26 cellular contexts compared by ENCODE assay signal in the genomic region with DNA sequence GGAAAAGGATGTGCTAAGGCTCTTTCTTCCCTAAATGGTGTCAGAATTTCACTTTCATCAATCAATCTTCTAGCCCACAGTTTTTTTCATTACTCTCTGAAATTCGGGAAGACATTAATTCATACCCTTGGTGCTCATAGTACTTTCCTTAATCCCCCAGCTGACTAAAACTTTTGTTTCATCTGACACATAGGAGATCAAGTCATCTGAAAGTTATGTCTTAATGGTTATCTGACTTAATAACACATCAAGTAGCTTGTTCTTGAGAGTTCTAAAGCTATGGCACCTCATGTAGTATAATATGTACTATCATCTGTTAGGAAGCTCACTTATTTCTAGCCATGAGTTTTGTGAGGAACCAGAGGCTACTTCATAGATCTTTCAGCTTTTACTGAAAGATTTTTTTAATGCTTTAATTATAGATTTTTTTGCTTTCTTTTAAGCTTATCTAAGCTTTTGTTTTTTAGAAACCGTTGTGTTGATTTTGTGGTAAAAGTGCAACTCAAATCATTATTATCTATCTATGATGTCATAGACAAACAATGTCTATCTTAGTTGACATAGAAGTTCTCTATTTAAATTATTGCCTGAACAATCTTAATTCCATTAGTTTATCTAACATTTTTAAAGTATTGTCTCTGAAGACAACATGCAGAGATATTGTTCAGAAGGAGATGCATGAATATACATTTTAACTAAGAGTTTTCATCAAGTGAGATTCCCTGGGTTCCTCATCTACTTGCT.
DNase-seq lines count a peak whose midpoint lies in the region; ATAC-seq, FAIRE-seq and TF ChIP-seq lines count a peak whose summit lies in the region.
"Had no signal": no experiment of that assay in that cellular context is flagged by ENCODE, and none has a peak within 500 bp of the region (broad histone marks: within the 10 kb centered on the region; RNA-seq: fewer than 3 reads in every experiment).

No MANE protein-coding gene starts in this region.

- intact Hi-C loops in HepG2 (cut with micrococcal nuclease; ENCODE audit: unreplicated experiment), result no loop called here
- intact Hi-C loops in right lobe of liver (cut with DNase I), result no loop called here
- intact Hi-C loops in lower leg skin (cut with DNase I; ENCODE audit: low total_unique reads), result no loop called here

- no peak overlapping the region for H3K27ac ChIP-seq in HepG2 (ENCODE audit: extremely low read length, insufficient read depth, low read length)
- H3K27ac ChIP-seq in right lobe of liver, result no peak overlapping the region
- no peak overlapping the region for H3K27ac ChIP-seq in foreskin keratinocyte
- H3K27ac ChIP-seq: BLaER1, GM23248, PC-9, SJCRH30 had no signal

- BruUV-seq in HepG2 (replicated peaks; lab: Mats Ljungman, UMichigan), result no TSS peak

- H2AFZ ChIP-seq in HepG2 (ENCODE audit: low read length), result no peak overlapping the region
- H2AFZ ChIP-seq: GM23248, PC-9 had no signal

- ATAC-seq in HepG2 (no peak), right lobe of liver (no peak), foreskin keratinocyte (peak; percentile 24), HG03460 (IDR thresholded peaks at IDR 0.05; ENCODE audit: unreplicated experiment) (no peak)
- ATAC-seq: Right ventricle myocardium inferior had no signal

- POLR2A ChIA-PET in HepG2 (lab: Yijun Ruan, JAX), result no interaction called here

- no peak overlapping the region for H3K4me2 ChIP-seq in HepG2 (ENCODE audit: low read depth, low read length)
- H3K4me2 ChIP-seq: BLaER1, PC-9 had no signal

- H3K4me3 ChIP-seq in HepG2 (replicated peaks in 1 of 3; ENCODE audit: insufficient read depth in 1 of 3, low read depth in 2 of 3, low read length in 3 of 3) (no peak overlapping the region), right lobe of liver (no peak overlapping the region), lower leg skin (ENCODE audit: low read depth, poor library complexity, severe bottlenecking) (no peak overlapping the region)
- H3K4me3 ChIP-seq: BLaER1, GM23248, PC-9, SJCRH30 had no signal

- TF ChIP-seq CTCF in HepG2 (CRISPR knock-in tag; IDR thresholded peaks at IDR 0.05) (no peak), right lobe of liver (IDR thresholded peaks at IDR 0.05) (no peak), foreskin keratinocyte (conservative IDR thresholded peaks at IDR 0.05) (no peak), lower leg skin (IDR thresholded peaks at IDR 0.05) (no peak)

- TF ChIP-seq RAD21 in HepG2 (CRISPR knock-in tag; IDR thresholded peaks at IDR 0.05), result no peak

- in situ Hi-C loops in HepG2 (cut with HindIII; ENCODE audit: extremely low pct_ligation_motif_present, low pct_unique_long_range_greater_than_20kb), result no loop called here

- no peaks in the 10 kb centered on the region for H3K79me2 ChIP-seq in HepG2 (ENCODE audit: insufficient read depth, low read length)

- TF ChIP-seq EP300 in HepG2 (IDR thresholded peaks at IDR 0.05; ENCODE audit: low read depth in 2 of 2, low read length in 2 of 2) (no peak), HepG2 (CRISPR knock-in tag; IDR thresholded peaks at IDR 0.05; ENCODE audit: borderline replicate concordance) (no peak)

- CTCF ChIA-PET in HepG2 (lab: Yijun Ruan, JAX; ENCODE audit: low intra/inter-chr PET ratio, low total read pairs), result no interaction called here

- H3K9me3 ChIP-seq in HepG2 (ENCODE audit: low read length), result no peaks in the 10 kb centered on the region
- no peaks in the 10 kb centered on the region for H3K9me3 ChIP-seq in right lobe of liver
- H3K9me3 ChIP-seq: BLaER1, SJCRH30 had no signal

- FAIRE-seq in HepG2 (lab: Jason Lieb, UNC), result peak; percentile 4
- FAIRE-seq: D721Med, HTR-8/SVneo had no signal

- H4K20me1 ChIP-seq in HepG2 (ENCODE audit: insufficient read depth, low read length), result no peaks in the 10 kb centered on the region
- H4K20me1 ChIP-seq: BLaER1 had no signal

- H3K27me3 ChIP-seq in HepG2 (ENCODE audit: control insufficient read depth in 1 of 2, insufficient read depth in 2 of 2, low read length in 2 of 2) (no peaks in the 10 kb centered on the region), right lobe of liver (no peaks in the 10 kb centered on the region), foreskin keratinocyte (no peaks in the 10 kb centered on the region)
- H3K27me3 ChIP-seq: BLaER1, SJCRH30 had no signal

- WGBS in HepG2 (ENCODE audit: low lambda C conversion rate), result 86% methylated on average over 2 of the region's 2 CpGs
- 57% methylated on average over 2 of the region's 2 CpGs for WGBS in right lobe of liver (ENCODE audit: insufficient coverage, low coverage, low lambda C conversion rate, missing lambda C conversion rate)
- WGBS in lower leg skin, 2 donors, result 75 to 90% methylated on average over 2 of the region's 2 CpGs

- H3K36me3 ChIP-seq in HepG2 (replicated peaks in 1 of 2; ENCODE audit: control insufficient read depth in 1 of 2, insufficient read depth in 2 of 2, low read length in 2 of 2) (peaks cover 7 to 31% of the 10 kb centered on the region in 2 experiments; a peak in 3 of 5 replicates), right lobe of liver (peaks cover 0 to 12% (median 3%) of the 10 kb centered on the region in 4 donors)

- no peak for TF ChIP-seq POLR2A in HepG2 (IDR thresholded peaks at IDR 0.05; ENCODE audit: insufficient read depth in 1 of 2, low read depth in 2 of 2, low read length in 2 of 2)
- no peak for TF ChIP-seq POLR2A in right lobe of liver (IDR thresholded peaks at IDR 0.05)
- no peak for TF ChIP-seq POLR2A in lower leg skin (IDR thresholded peaks at IDR 0.05)

- H3K4me1 ChIP-seq in HepG2 (ENCODE audit: insufficient read depth, low read length) (no peaks in the 10 kb centered on the region), right lobe of liver (peaks cover 0 to 5% (median 0%) of the 10 kb centered on the region in 4 donors), foreskin keratinocyte (no peaks in the 10 kb centered on the region)
- H3K4me1 ChIP-seq: BLaER1, SJCRH30 had no signal

- no peak for DNase-seq in HepG2 (ENCODE audit: low spot score)
- no peak for DNase-seq in right lobe of liver
- DNase-seq in amniotic epithelial cell (ENCODE audit: low read depth), result peak; percentile 70
- DNase-seq in foreskin keratinocyte, result peak in 1 of 2 donors; percentile 22
- DNase-seq in NCI-H510A treated with DMSO at 0.1 percent for 48 hours (lab: John Stamatoyannopoulos, UW), result no peak
- DNase-seq in lower leg skin (ENCODE audit: low spot score in 2 of 2), result no peak
- DNase-seq: 8988T; CD4-positive, CD25-positive, alpha-beta regulatory T cell; GM23248; H9; HFFc6; KG1; NCI-H1092; NCI-H1417 treated with DMSO at 0.1 percent for 48 hours; NCI-H187; NCI-H2081 treated with DMSO at 0.1 percent for 48 hours; NCI-H2171; NCI-H446; NCI-H526 treated with DMSO at 0.1 percent for 48 hours; PC-9; SJCRH30 had no signal

- no peak overlapping the region for H3K9ac ChIP-seq in HepG2 (ENCODE audit: insufficient read depth, low read depth, low read length)
- H3K9ac ChIP-seq: BLaER1, GM23248 had no signal

TF ChIP-seq in HepG2, 621 proteins besides CTCF, POLR2A, EP300 and RAD21:
- TF ChIP-seq ZBTB20 (CRISPR knock-in tag; IDR thresholded peaks at IDR 0.05; ENCODE audit: borderline replicate concordance, low read depth) (no peak), SRY (CRISPR knock-in tag; IDR thresholded peaks at IDR 0.05) (no peak), ZBTB7B (CRISPR knock-in tag; IDR thresholded peaks at IDR 0.05) (no peak), CREB1 (IDR thresholded peaks at IDR 0.05) (peak; percentile 40; the same call in 1 of the 2 replicates), CREB1 (CRISPR knock-in tag; IDR thresholded peaks at IDR 0.05) (no peak), ATF7-NPFF (CRISPR knock-in tag; IDR thresholded peaks at IDR 0.05; ENCODE audit: low read depth) (no peak), ATF7 (IDR thresholded peaks at IDR 0.05) (peak; percentile 86), ATF7 (CRISPR knock-in tag; IDR thresholded peaks at IDR 0.05) (no peak)
